In the genomic region with DNA sequence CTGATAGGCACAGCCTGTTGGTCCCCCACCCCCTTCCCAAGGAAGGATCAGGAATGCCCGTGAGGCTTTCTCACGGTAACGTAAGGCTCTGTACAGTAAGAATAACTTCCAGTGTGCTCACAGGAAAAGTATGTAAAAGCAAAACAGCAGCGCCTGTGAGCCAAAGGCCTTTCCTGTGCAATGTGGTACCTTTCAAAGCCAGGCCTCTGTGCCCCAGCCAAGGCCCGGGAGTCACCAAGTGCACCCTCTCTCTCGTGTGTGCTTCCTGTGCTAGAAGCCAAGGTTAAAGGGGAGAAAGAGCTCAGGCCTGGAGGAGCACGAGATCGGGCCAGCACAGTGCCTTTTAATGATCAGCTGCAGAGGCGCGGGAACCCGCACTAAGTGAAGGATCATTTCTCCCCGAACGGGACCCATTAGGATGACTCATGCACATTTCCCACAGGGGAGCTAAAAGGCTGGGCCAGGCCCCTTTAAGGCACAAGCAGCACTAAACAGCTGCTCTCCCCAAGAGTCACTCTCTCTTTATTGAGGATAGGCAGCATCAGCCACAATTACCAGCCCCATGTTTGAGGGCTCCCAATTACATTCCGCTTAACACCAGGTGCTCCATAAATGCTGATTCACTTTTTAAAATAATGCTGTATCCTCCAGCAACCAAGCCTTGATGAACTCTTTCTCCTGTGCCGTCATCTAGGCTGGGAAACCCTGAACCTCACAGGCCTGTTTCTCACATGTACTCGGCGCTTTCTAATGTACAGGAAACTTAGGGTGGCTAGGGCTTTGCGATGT, we compare ENCODE assay signal across 9 cellular contexts. TPM values are rescaled to one million over a fixed set of nuclear protein-coding genes. Genes with fewer than 3 reads are reported as not detected.
A peak's percentile ranks its signal among the peaks of the same experiment; 100 is the strongest.
DNase-seq lines count a peak whose midpoint lies in the region; ATAC-seq and TF ChIP-seq lines count a peak whose summit lies in the region.
"Had no signal": no experiment of that assay in that cellular context is flagged by ENCODE, and none has a peak within 500 bp of the region (broad histone marks: within the 10 kb centered on the region; RNA-seq: fewer than 3 reads in every experiment).

No MANE protein-coding gene starts in this region.

- DNase-seq in NCI-H226 (peak; percentile 80), omental fat pad (ENCODE audit: low spot score) (no peak), T-helper 1 cell (no peak), GF-D8 (lab: John Stamatoyannopoulos, UW) (no peak), immature natural killer cell (no peak)

- peaks cover 0 to 4% (median 4%) of the 10 kb centered on the region in 3 donors for H3K27me3 Mint-ChIP-seq in immature natural killer cell (ENCODE audit: low read depth in 3 of 3)

- H3K4me1 Mint-ChIP-seq in immature natural killer cell, result no peaks in the 10 kb centered on the region

- TF ChIP-seq CTCF in omental fat pad (IDR thresholded peaks at IDR 0.05), result no peak

- H3K27ac Mint-ChIP-seq in immature natural killer cell, result no peak overlapping the region

- peaks cover 10 to 54% of the 10 kb centered on the region in 2 donors for H3K4me1 ChIP-seq in esophagus (ENCODE audit: control insufficient read depth in 2 of 2, insufficient read depth in 2 of 2, low read length in 1 of 2)

- H3K9me3 Mint-ChIP-seq in immature natural killer cell, result no peaks in the 10 kb centered on the region

- 29 to 45% methylated on average over 18 of the region's 18 CpGs for WGBS in esophagus, 2 donors

- H3K36me3 ChIP-seq in esophagus (ENCODE audit: control insufficient read depth in 2 of 2, insufficient read depth in 2 of 2, low read length in 1 of 2), result no peaks in the 10 kb centered on the region
- H3K36me3 ChIP-seq: neutrophil had no signal

- H3K9me3 ChIP-seq in esophagus (ENCODE audit: control insufficient read depth in 2 of 2, insufficient read depth in 1 of 2, low read depth in 1 of 2, low read length in 1 of 2), result no peaks in the 10 kb centered on the region
- H3K9me3 ChIP-seq: neutrophil had no signal

- no peaks in the 10 kb centered on the region for H3K27me3 ChIP-seq in esophagus (ENCODE audit: control insufficient read depth in 1 of 2, insufficient read depth in 2 of 2, low read length in 2 of 2)

- no peak overlapping the region for H3K4me3 Mint-ChIP-seq in immature natural killer cell

- no peak overlapping the region for H3K4me3 ChIP-seq in esophagus (ENCODE audit: low read depth in 1 of 2, low read length in 2 of 2)

- no peaks in the 10 kb centered on the region for H3K36me3 Mint-ChIP-seq in immature natural killer cell

- ATAC-seq in GM21717 (IDR thresholded peaks at IDR 0.05; ENCODE audit: unreplicated experiment), result peak; percentile 38
- peak; percentile 50 for ATAC-seq in omental fat pad (ENCODE audit: low FRiP score)
- ATAC-seq in GM21576 (IDR thresholded peaks at IDR 0.05; ENCODE audit: unreplicated experiment), result no peak

- H3K27ac ChIP-seq in esophagus (ENCODE audit: low read depth in 2 of 2, low read length in 1 of 2), result peak overlapping the region; percentile 89 to 97
- H3K27ac ChIP-seq: neutrophil had no signal

RNA-seq across cellular contexts. Expression of gene SHB, which starts 42.8 kb away (rescaled TPM):
- polyA plus RNA-seq in esophagus (10 to 100 TPM; 14.7 to 15.7 TPM), immature natural killer cell (under 1 TPM; 0.39 to 0.70 (median 0.57) TPM)
- total RNA-seq in omental fat pad, result 10 to 100 TPM; 10.4 to 61.6 (median 20.7) TPM

Comparison
In these comparisons a context has a peak if more than half of its experiments do, and no peak if none do; other contexts are left out.
1. RNA of gene SHB, which starts 42.8 kb away (polyA plus RNA-seq): 14.7 to 15.7 TPM in esophagus; 0.39 to 0.70 TPM in immature natural killer cell; every median in the first group is over 4 times any median in the second.